ENCODE assay signal across 23 cellular contexts in the genomic region with DNA sequence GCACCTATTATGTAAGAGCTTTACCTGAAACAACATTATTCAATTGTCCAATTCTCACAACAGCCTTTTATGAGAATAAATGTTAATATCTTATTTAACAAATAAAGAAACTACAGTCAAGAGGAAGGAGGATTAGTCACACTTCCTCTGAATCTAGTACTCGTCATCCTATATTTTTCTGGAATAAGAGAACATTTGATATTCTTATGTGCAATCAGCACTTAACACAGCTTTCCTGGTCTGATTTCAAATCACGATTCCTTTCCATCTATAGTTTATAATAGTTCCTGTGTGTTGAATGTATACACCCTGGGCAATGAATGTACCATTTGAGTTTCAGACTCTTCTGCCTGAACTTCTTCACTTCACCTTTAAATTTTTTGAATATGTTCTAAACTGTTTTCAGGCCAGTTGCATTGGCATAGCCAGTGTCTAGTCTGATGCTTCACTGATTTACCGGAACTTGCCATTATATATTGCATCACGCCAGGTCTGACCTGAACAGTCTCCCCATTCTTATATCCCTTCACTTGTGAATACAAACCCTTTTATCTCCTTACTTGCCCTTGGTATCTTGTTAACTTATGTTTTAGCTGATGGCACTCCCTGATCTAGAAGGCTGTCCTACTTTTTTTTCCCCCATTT.
DNase-seq lines count a peak whose midpoint lies in the region; ATAC-seq and TF ChIP-seq lines count a peak whose summit lies in the region.
"Had no signal": no experiment of that assay in that cellular context is flagged by ENCODE, and none has a peak within 500 bp of the region (broad histone marks: within the 10 kb centered on the region; RNA-seq: fewer than 3 reads in every experiment).

No MANE protein-coding gene starts in this region.

- dilution Hi-C loops in mammary epithelial cell (cut with HindIII; ENCODE audit: low sequenced_read_pairs), result no loop called here

- TF ChIP-seq POLR2A in suprapubic skin (IDR thresholded peaks at IDR 0.05), result no peak

- no peaks in the 10 kb centered on the region for H3K27me3 Mint-ChIP-seq in Calu3 (ENCODE audit: unreplicated experiment)
- H3K27me3 Mint-ChIP-seq: activated naive CD8-positive, alpha-beta T cell treated with anti-CD3 and anti-CD28 coated beads, Interleukin-2, amount 50 U/mL, for 24 hours; T-helper 17 cell had no signal

- H3K27me3 ChIP-seq in PC-3 (ENCODE audit: low read length) (no peaks in the 10 kb centered on the region), mammary epithelial cell (ENCODE audit: insufficient read depth, low read length) (no peaks in the 10 kb centered on the region), foreskin keratinocyte (no peaks in the 10 kb centered on the region), hepatocyte (no peaks in the 10 kb centered on the region), suprapubic skin (no peaks in the 10 kb centered on the region)
- H3K27me3 ChIP-seq: BLaER1 treated with 17β-estradiol and CSF1 and Interleukin-3, amounts not matched to agents 10 nM and 100 nM; uterus had no signal

- no peaks in the 10 kb centered on the region for H3K36me3 ChIP-seq in PC-3 (ENCODE audit: low read depth, low read length)
- H3K36me3 ChIP-seq in mammary epithelial cell (ENCODE audit: insufficient read depth, low read length), result no peaks in the 10 kb centered on the region
- H3K36me3 ChIP-seq in hepatocyte (replicated peaks; ENCODE audit: insufficient read depth, low read depth), result no peaks in the 10 kb centered on the region
- no peaks in the 10 kb centered on the region for H3K36me3 ChIP-seq in suprapubic skin
- H3K36me3 ChIP-seq: BLaER1 treated with 17β-estradiol and CSF1 and Interleukin-3, amounts not matched to agents 10 nM and 100 nM; prostate gland; uterus had no signal

- H3K9me2 ChIP-seq in PC-3 (replicated peaks; ENCODE audit: low read length) (no peaks in the 10 kb centered on the region), hepatocyte (replicated peaks; ENCODE audit: insufficient read depth) (no peaks in the 10 kb centered on the region)

- no peaks in the 10 kb centered on the region for H3F3A ChIP-seq in PC-3 (ENCODE audit: low read length, unreplicated experiment)

- H3K4me1 ChIP-seq in PC-3 (ENCODE audit: insufficient read depth, low read length) (peaks cover 9% of the 10 kb centered on the region), mammary epithelial cell (ENCODE audit: insufficient read depth, low read length) (peaks cover 25% of the 10 kb centered on the region), foreskin keratinocyte (no peaks in the 10 kb centered on the region), hepatocyte (ENCODE audit: insufficient read depth) (no peaks in the 10 kb centered on the region), suprapubic skin (no peaks in the 10 kb centered on the region)
- H3K4me1 ChIP-seq: prostate gland, uterus had no signal

- H4K20me1 ChIP-seq in PC-3 (ENCODE audit: low read length) (no peaks in the 10 kb centered on the region), mammary epithelial cell (ENCODE audit: insufficient read depth, low read length) (no peaks in the 10 kb centered on the region), hepatocyte (ENCODE audit: insufficient read depth, poor library complexity, severe bottlenecking) (no peaks in the 10 kb centered on the region)
- H4K20me1 ChIP-seq: BLaER1 treated with 17β-estradiol and CSF1 and Interleukin-3, amounts not matched to agents 10 nM and 100 nM had no signal

- H2AFZ ChIP-seq in PC-3 (ENCODE audit: low read length) (no peak overlapping the region), mammary epithelial cell (ENCODE audit: low read depth, low read length) (peak overlapping the region; percentile 81), hepatocyte (no peak overlapping the region)

- H3K27ac ChIP-seq in PC-3 (ENCODE audit: low read length), result peak overlapping the region; percentile 70
- peak overlapping the region; percentile 53 for H3K27ac ChIP-seq in mammary epithelial cell (ENCODE audit: insufficient read depth, low read depth, low read length)
- no peak overlapping the region for H3K27ac ChIP-seq in foreskin keratinocyte
- H3K27ac ChIP-seq in hepatocyte, result no peak overlapping the region
- H3K27ac ChIP-seq in suprapubic skin, result no peak overlapping the region
- H3K27ac ChIP-seq: BLaER1 treated with 17β-estradiol and CSF1 and Interleukin-3, amounts not matched to agents 10 nM and 100 nM; prostate gland; uterus; VCaP had no signal

- CTCF ChIA-PET in Calu3 (lab: Charles Lee), result interaction anchor here (0.5 kb wide), 2 partner anchors 30 to 477 kb away, joined by 3 read pairs; no protein-coding TSS in a partner anchor
- CTCF ChIA-PET in PC-3 (lab: Charles Lee), result no interaction called here
- CTCF ChIA-PET in mammary epithelial cell (lab: Charles Lee; ENCODE audit: low non-redundant PET), result no interaction called here

- peak overlapping the region; percentile 28 for H3K27ac Mint-ChIP-seq in Calu3 (ENCODE audit: unreplicated experiment)
- H3K27ac Mint-ChIP-seq: activated naive CD8-positive, alpha-beta T cell treated with anti-CD3 and anti-CD28 coated beads, Interleukin-2, amount 50 U/mL, for 24 hours; T-helper 17 cell had no signal

- 26% methylated on average over 4 of the region's 4 CpGs for WGBS in mammary epithelial cell (ENCODE audit: low coverage, missing lambda C conversion rate)
- 91% methylated on average over 4 of the region's 4 CpGs for WGBS in hepatocyte (ENCODE audit: low lambda C conversion rate, missing lambda C conversion rate)
- 76% methylated on average over 4 of the region's 4 CpGs for WGBS in suprapubic skin

- H3K9me3 ChIP-seq in PC-3 (ENCODE audit: low read length), result 0 out of 2 replicates have a peak, but pooled peaks cover 3% of the 10 kb centered on the region
- no peaks in the 10 kb centered on the region for H3K9me3 ChIP-seq in mammary epithelial cell (replicated peaks; ENCODE audit: insufficient read depth, low read length)
- no peaks in the 10 kb centered on the region for H3K9me3 ChIP-seq in hepatocyte (ENCODE audit: low read depth)
- H3K9me3 ChIP-seq in suprapubic skin, result no peaks in the 10 kb centered on the region
- H3K9me3 ChIP-seq: prostate gland, uterus had no signal

- no peak overlapping the region for H3K4me3 Mint-ChIP-seq in Calu3 (ENCODE audit: low read depth, unreplicated experiment)
- H3K4me3 Mint-ChIP-seq: activated naive CD8-positive, alpha-beta T cell treated with anti-CD3 and anti-CD28 coated beads, Interleukin-2, amount 50 U/mL, for 24 hours; neural crest cell; T-helper 17 cell had no signal

- DNase-seq in Calu3 (no peak), PC-3 (peak; percentile 31), mammary epithelial cell (peak; percentile 3), foreskin keratinocyte (peak in 1 of 2 donors; percentile 1), hepatocyte (ENCODE audit: low spot score) (no peak), suprapubic skin (ENCODE audit: low spot score in 2 of 2) (no peak)
- no peak for DNase-seq in NK-92 treated with Interleukin-12 subunit alpha and Interleukin-12 subunit beta, amount 100 ng/mL, for 24 hours (lab: John Stamatoyannopoulos, UW)
- no peak for DNase-seq in stimulated activated CD4-positive, alpha-beta T cell treated with anti-CD3 and anti-CD28 coated beads, Interleukin-2, amount 100 ng/mL, for 48 hours
- DNase-seq: ACHN; activated effector memory CD4-positive, alpha-beta T cell treated with anti-CD3 and anti-CD28 coated beads, Interleukin-2, amount 50 U/mL, for 16 hours; activated naive CD8-positive, alpha-beta T cell treated with anti-CD3 and anti-CD28 coated beads, Interleukin-2, amount 50 U/mL, for 24 hours; hypothalamus; KG1; NCI-H1048; NCI-H187 treated with DMSO at 0.1 percent for 48 hours; NCI-H748 treated with DMSO at 0.1 percent for 48 hours; SHP77 treated with DMSO at 0.1 percent for 48 hours; T-helper 17 cell; uterus had no signal

- TF ChIP-seq EP300 in suprapubic skin (IDR thresholded peaks at IDR 0.05), result no peak

- ATAC-seq in PC-3 (peak; percentile 79), foreskin keratinocyte (peak; percentile 49)
- ATAC-seq: activated naive CD8-positive, alpha-beta T cell treated with anti-CD3 and anti-CD28 coated beads, Interleukin-2, amount 50 U/mL, for 24 hours; T-helper 17 cell had no signal

- H3K79me2 ChIP-seq in PC-3 (ENCODE audit: low read length), result no peaks in the 10 kb centered on the region
- no peaks in the 10 kb centered on the region for H3K79me2 ChIP-seq in mammary epithelial cell (ENCODE audit: insufficient read depth, low read length)
- no peaks in the 10 kb centered on the region for H3K79me2 ChIP-seq in hepatocyte

- in situ Hi-C loops in mammary epithelial cell (cut with MboI; ENCODE audit: low sequenced_read_pairs in 2 of 2), result no loop called here

- BruUV-seq in Calu3 (replicated peaks; lab: Mats Ljungman, UMichigan), result no TSS peak
- no TSS peak for BruUV-seq in PC-3 (replicated peaks; lab: Mats Ljungman, UMichigan)
- no TSS peak for BruUV-seq in mammary epithelial cell (replicated peaks; lab: Mats Ljungman, UMichigan)

- H3K9ac ChIP-seq in PC-3 (ENCODE audit: low read length) (0 out of 2 replicates have a peak overlapping the region, but pooled peaks have one; percentile 15), mammary epithelial cell (ENCODE audit: insufficient read depth, low read length) (no peak overlapping the region)
- H3K9ac ChIP-seq: BLaER1 treated with 17β-estradiol and CSF1 and Interleukin-3, amounts not matched to agents 10 nM and 100 nM had no signal

- H3K4me1 Mint-ChIP-seq in Calu3 (ENCODE audit: low read depth, unreplicated experiment), result peaks cover 44% of the 10 kb centered on the region
- H3K4me1 Mint-ChIP-seq: activated naive CD8-positive, alpha-beta T cell treated with anti-CD3 and anti-CD28 coated beads, Interleukin-2, amount 50 U/mL, for 24 hours; neural crest cell; T-helper 17 cell had no signal

- no peaks in the 10 kb centered on the region for H3K36me3 Mint-ChIP-seq in Calu3 (ENCODE audit: insufficient read depth, unreplicated experiment)

- peaks cover 2% of the 10 kb centered on the region for H3K9me3 Mint-ChIP-seq in Calu3 (ENCODE audit: low read depth, unreplicated experiment)
- H3K9me3 Mint-ChIP-seq: neural crest cell had no signal

- no peak for TF ChIP-seq CTCF in Calu3 (IDR thresholded peaks at IDR 0.05; ENCODE audit: unreplicated experiment)
- no peak for TF ChIP-seq CTCF in PC-3 (conservative IDR thresholded peaks at IDR 0.05; ENCODE audit: low read depth, low read length)
- TF ChIP-seq CTCF in mammary epithelial cell (conservative IDR thresholded peaks at IDR 0.05 in 1 of 2, IDR thresholded peaks at IDR 0.05 in 1 of 2; ENCODE audit: extremely low read depth in 1 of 2, insufficient read depth in 1 of 2, low read depth in 1 of 2, low read length in 2 of 2), result no peak
- TF ChIP-seq CTCF in foreskin keratinocyte (conservative IDR thresholded peaks at IDR 0.05), result no peak
- TF ChIP-seq CTCF in hepatocyte (IDR thresholded peaks at IDR 0.05; ENCODE audit: poor library complexity), result no peak
- no peak for TF ChIP-seq CTCF in suprapubic skin (IDR thresholded peaks at IDR 0.05)

- no peak overlapping the region for H3K4me3 ChIP-seq in PC-3 (ENCODE audit: low read length)
- H3K4me3 ChIP-seq in mammary epithelial cell (replicated peaks in 1 of 3; ENCODE audit: insufficient read depth in 1 of 3, low read depth in 2 of 3, low read length in 3 of 3), result no peak overlapping the region
- no peak overlapping the region for H3K4me3 ChIP-seq in hepatocyte
- H3K4me3 ChIP-seq in suprapubic skin, result no peak overlapping the region
- H3K4me3 ChIP-seq: BLaER1 treated with 17β-estradiol and CSF1 and Interleukin-3, amounts not matched to agents 10 nM and 100 nM; prostate gland; uterus had no signal

- intact Hi-C loops in Calu3 (cut with micrococcal nuclease; ENCODE audit: unreplicated experiment) (loop anchor here (2.0 kb wide), 1 partner anchor 31 kb away; no protein-coding TSS in a partner anchor), PC-3 (cut with micrococcal nuclease) (loop anchor here (1.0 kb wide), 1 partner anchor 12 kb away; no protein-coding TSS in a partner anchor), mammary epithelial cell (cut with micrococcal nuclease) (no loop called here)

- POLR2A ChIA-PET in PC-3 (lab: Charles Lee; ENCODE audit: unreplicated experiment), result no interaction called here

- H3K4me2 ChIP-seq in PC-3 (ENCODE audit: low read length) (no peak overlapping the region), mammary epithelial cell (ENCODE audit: insufficient read depth, low read depth, low read length) (peak overlapping the region; percentile 53), hepatocyte (no peak overlapping the region)

Comparison
In these comparisons a context has a peak if more than half of its experiments do, and no peak if none do; other contexts are left out.
1. DNase-seq: peak in PC-3 (single experiment) and mammary epithelial cell (single experiment); none in Calu3 (single experiment), hepatocyte (single experiment), suprapubic skin (0 of 2), NK-92 treated with Interleukin-12 subunit alpha and Interleukin-12 subunit beta, amount 100 ng/mL, for 24 hours (single experiment) and stimulated activated CD4-positive, alpha-beta T cell treated with anti-CD3 and anti-CD28 coated beads, Interleukin-2, amount 100 ng/mL, for 48 hours (0 of 2).
2. H3K27ac ChIP-seq: peak in PC-3 (single experiment) and mammary epithelial cell (single experiment); none in foreskin keratinocyte (single experiment), hepatocyte (single experiment) and suprapubic skin (single experiment).